Comparison of ENCODE assay signal across 20 cellular contexts in genomic region chr4:24559032-24559821, GRCh38. TPM values are rescaled to one million over a fixed set of nuclear protein-coding genes. Genes with fewer than 3 reads are reported as not detected.
A peak's percentile ranks its signal among the peaks of the same experiment; 100 is the strongest.
DNase-seq lines count a peak whose midpoint lies in the region; ATAC-seq, FAIRE-seq and TF ChIP-seq lines count a peak whose summit lies in the region.
"Had no signal": no experiment of that assay in that cellular context is flagged by ENCODE, and none has a peak within 500 bp of the region (broad histone marks: within the 10 kb centered on the region; RNA-seq: fewer than 3 reads in every experiment).

No MANE protein-coding gene starts in this region.

- no peaks in the 10 kb centered on the region for H3K27me3 ChIP-seq in CD4-positive, alpha-beta T cell (ENCODE audit: control insufficient read depth, insufficient read depth, low read length)
- no peaks in the 10 kb centered on the region for H3K27me3 ChIP-seq in prostate gland (replicated peaks; ENCODE audit: insufficient read depth)
- H3K27me3 ChIP-seq: gastrocnemius medialis had no signal

- no peaks in the 10 kb centered on the region for H3K36me3 ChIP-seq in prostate gland

- peaks cover 85% of the 10 kb centered on the region for H3K36me3 Mint-ChIP-seq in CD4-positive, alpha-beta T cell (ENCODE audit: low read depth)
- H3K36me3 Mint-ChIP-seq in activated T-helper 17 cell treated with anti-CD3 and anti-CD28 coated beads, Interleukin-2, amount 50 U/mL, for 72 hours (ENCODE audit: low read depth) = peaks cover 99% of the 10 kb centered on the region
- H3K36me3 Mint-ChIP-seq in mesothelial cell of epicardium = peaks cover 25% of the 10 kb centered on the region

- no peak for TF ChIP-seq POLR2A in prostate gland (IDR thresholded peaks at IDR 0.05)

- H3K27ac Mint-ChIP-seq in CD4-positive, alpha-beta T cell = peak overlapping the region; percentile 75
- no peak overlapping the region for H3K27ac Mint-ChIP-seq in activated T-helper 17 cell treated with anti-CD3 and anti-CD28 coated beads, Interleukin-2, amount 50 U/mL, for 72 hours
- H3K27ac Mint-ChIP-seq in mesothelial cell of epicardium = peak overlapping the region; percentile 24
- H3K27ac Mint-ChIP-seq: activated B cell treated with CpG ODN at 0.5 μM for 24 hours; activated naive CD4-positive, alpha-beta T cell treated with anti-CD3 and anti-CD28 coated beads, Interleukin-2, amount 50 U/mL, for 72 hours; endodermal cell; stimulated activated naive B cell treated with anti-CD40 and anti-IgM and Interleukin-4, amounts not matched to agents 10 μg/mL and 1 μg/mL and 100 μg/mL, for 72 hours had no signal

- TF ChIP-seq CTCF in CD4-positive, alpha-beta T cell (IDR thresholded peaks at IDR 0.05) = no peak
- TF ChIP-seq CTCF in mesothelial cell of epicardium (IDR thresholded peaks at IDR 0.05; ENCODE audit: unreplicated experiment) (no peak), prostate gland (IDR thresholded peaks at IDR 0.05) (no peak)

- no peak overlapping the region for H3K4me3 ChIP-seq in prostate gland
- H3K4me3 ChIP-seq: gastrocnemius medialis, GM12878 had no signal

- POLR2A ChIA-PET in CD4-positive, alpha-beta T cell (lab: Charles Lee) = no interaction called here

- CTCF ChIA-PET in CD4-positive, alpha-beta T cell (lab: Charles Lee) = interaction anchor here (0.7 to 2.2 kb wide), 3 partner anchors 8 to 1568 kb away, joined by 3 to 5 read pairs (median 4); partner anchors contain the start of gene DHX15

- H3K27ac ChIP-seq in CD4-positive, alpha-beta T cell (ENCODE audit: low read depth, low read length) = no peak overlapping the region
- no peak overlapping the region for H3K27ac ChIP-seq in prostate gland
- H3K27ac ChIP-seq: gastrocnemius medialis had no signal

- H3K4me1 Mint-ChIP-seq in CD4-positive, alpha-beta T cell (ENCODE audit: low read depth) = peaks cover 82% of the 10 kb centered on the region
- peaks cover 44% of the 10 kb centered on the region for H3K4me1 Mint-ChIP-seq in activated T-helper 17 cell treated with anti-CD3 and anti-CD28 coated beads, Interleukin-2, amount 50 U/mL, for 72 hours
- H3K4me1 Mint-ChIP-seq in mesothelial cell of epicardium = peaks cover 28% of the 10 kb centered on the region

- no peak for ATAC-seq in CD4-positive, alpha-beta T cell (ENCODE audit: poor library complexity)
- ATAC-seq in activated T-helper 17 cell treated with anti-CD3 and anti-CD28 coated beads, Interleukin-2, amount 50 U/mL, for 72 hours (replicated peaks) = no peak
- ATAC-seq: gastrocnemius medialis; stimulated activated naive B cell treated with anti-CD40 and anti-IgM and Interleukin-4, amounts not matched to agents 10 μg/mL and 1 μg/mL and 100 μg/mL, for 72 hours had no signal

- intact Hi-C loops in CD4-positive, alpha-beta T cell (cut with DNase I, micrococcal nuclease) = loop anchor here in 1 of 2 experiments (2.0 kb wide), 1 partner anchor 14 kb away; no protein-coding TSS in a partner anchor
- intact Hi-C loops in prostate gland (cut with DNase I) = loop anchor here (10.0 kb wide), 1 partner anchor 84 kb away; no protein-coding TSS in a partner anchor

- H3K27me3 Mint-ChIP-seq in CD4-positive, alpha-beta T cell = no peaks in the 10 kb centered on the region
- H3K27me3 Mint-ChIP-seq in activated T-helper 17 cell treated with anti-CD3 and anti-CD28 coated beads, Interleukin-2, amount 50 U/mL, for 72 hours = no peaks in the 10 kb centered on the region
- H3K27me3 Mint-ChIP-seq in mesothelial cell of epicardium (ENCODE audit: low read depth) = no peaks in the 10 kb centered on the region
- H3K27me3 Mint-ChIP-seq: activated B cell treated with CpG ODN at 0.5 μM for 24 hours; stimulated activated naive B cell treated with anti-CD40 and anti-IgM and Interleukin-4, amounts not matched to agents 10 μg/mL and 1 μg/mL and 100 μg/mL, for 72 hours had no signal

- H3K4me3 Mint-ChIP-seq in CD4-positive, alpha-beta T cell = peak overlapping the region; percentile 44
- H3K4me3 Mint-ChIP-seq in activated T-helper 17 cell treated with anti-CD3 and anti-CD28 coated beads, Interleukin-2, amount 50 U/mL, for 72 hours = peak overlapping the region; percentile 44
- H3K4me3 Mint-ChIP-seq in mesothelial cell of epicardium = no peak overlapping the region
- H3K4me3 Mint-ChIP-seq: activated B cell treated with CpG ODN at 0.5 μM for 24 hours; CD14-positive monocyte; endodermal cell; stimulated activated naive B cell treated with anti-CD40 and anti-IgM and Interleukin-4, amounts not matched to agents 10 μg/mL and 1 μg/mL and 100 μg/mL, for 72 hours had no signal

- WGBS in prostate gland = 73% methylated on average over 3 of the region's 3 CpGs

- no peak for DNase-seq in CD4-positive, alpha-beta T cell
- no peak for DNase-seq in GM19239 (ENCODE audit: insufficient read length, low spot score)
- DNase-seq in mesothelial cell of epicardium (ENCODE audit: low spot score in 2 of 2, unreplicated experiment in 2 of 2) = no peak
- DNase-seq in prostate gland (ENCODE audit: low spot score) = no peak
- DNase-seq in activated CD8-positive, alpha-beta memory T cell treated with anti-CD3 and anti-CD28 coated beads for 24 hours = no peak
- no peak for DNase-seq in SK-N-DZ (ENCODE audit: low spot score)
- DNase-seq: activated B cell treated with CpG ODN at 0.5 μM for 24 hours; caudate nucleus; endodermal cell; gastrocnemius medialis; KBM-7; mammary epithelial cell; NCI-H1417; NCI-H446 treated with DMSO at 0.1 percent for 48 hours; stimulated activated naive B cell treated with anti-CD40 and anti-IgM and Interleukin-4, amounts not matched to agents 10 μg/mL and 1 μg/mL and 100 μg/mL, for 72 hours; SW 1271 had no signal

- H3K4me1 ChIP-seq in prostate gland (replicated peaks) = no peaks in the 10 kb centered on the region

- peak; percentile 56 for FAIRE-seq in GM19239 (lab: Jason Lieb, UNC)
- FAIRE-seq: GM12878 had no signal

- H3K9me3 Mint-ChIP-seq in CD4-positive, alpha-beta T cell = peaks cover 4% of the 10 kb centered on the region
- no peaks in the 10 kb centered on the region for H3K9me3 Mint-ChIP-seq in activated T-helper 17 cell treated with anti-CD3 and anti-CD28 coated beads, Interleukin-2, amount 50 U/mL, for 72 hours
- H3K9me3 Mint-ChIP-seq in mesothelial cell of epicardium = peaks cover 7% of the 10 kb centered on the region

- no peaks in the 10 kb centered on the region for H3K9me3 ChIP-seq in CD4-positive, alpha-beta T cell (ENCODE audit: control insufficient read depth, low read length)
- no peaks in the 10 kb centered on the region for H3K9me3 ChIP-seq in prostate gland
- H3K9me3 ChIP-seq: gastrocnemius medialis had no signal

RNA-seq across cellular contexts. Expression of gene DHX15, which starts 25.1 kb away (rescaled TPM):
- total RNA-seq in CD4-positive, alpha-beta T cell = 100 to 1,000 TPM; 208 to 209 TPM
- total RNA-seq in activated T-helper 17 cell treated with anti-CD3 and anti-CD28 coated beads, Interleukin-2, amount 50 U/mL, for 72 hours = 100 to 1,000 TPM; 190 to 226 TPM
- total RNA-seq in mesothelial cell of epicardium = 186 to 190 TPM (median 186 TPM) in 3 replicates
- total RNA-seq in prostate gland = 100 to 1,000 TPM in 1 of 2 donors, 10 to 100 TPM in 1; 86.1 to 109 TPM
- 177 and 185 TPM in 2 replicates for polyA plus RNA-seq in SK-N-DZ (2014; cell fraction: cytosol; rRNA removed)
- polyA plus RNA-seq in SK-N-DZ (2014; cell fraction: nucleus; rRNA removed) = 333 and 336 TPM in 2 replicates
